20 cellular contexts compared by ENCODE assay signal in the genomic region with DNA sequence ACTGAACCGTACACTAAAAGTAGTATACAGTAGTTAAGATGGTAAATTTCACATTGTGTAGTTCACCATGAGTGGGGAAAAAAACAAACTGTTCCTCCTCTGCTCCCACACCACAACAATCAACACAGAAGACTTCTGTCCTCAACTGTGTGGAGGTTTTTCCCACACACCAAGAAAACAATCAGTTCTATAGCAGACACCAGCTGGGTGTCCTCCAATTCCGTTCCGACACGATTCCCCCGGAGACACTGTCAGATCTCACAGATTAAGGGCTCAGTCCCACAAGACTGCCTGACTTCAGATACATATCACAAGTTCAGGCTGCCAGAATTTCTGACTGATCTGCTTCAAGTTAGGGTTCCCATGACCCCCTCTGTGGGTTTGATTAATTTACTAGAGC.
"Had no signal": no experiment of that assay in that cellular context is flagged by ENCODE, and none has a peak within 500 bp of the region (broad histone marks: within the 10 kb centered on the region; RNA-seq: fewer than 3 reads in every experiment).

No MANE protein-coding gene starts in this region.

- H3K27ac ChIP-seq: ascending aorta, neutrophil, psoas muscle, sigmoid colon, upper lobe of right lung had no signal

- DNase-seq: activated CD4-positive, alpha-beta memory T cell treated with anti-CD3 and anti-CD28 coated beads for 36 hours; activated CD4-positive, alpha-beta T cell treated with anti-CD3 and anti-CD28 coated beads for 1 hour; activated effector memory CD4-positive, alpha-beta T cell treated with anti-CD3 and anti-CD28 coated beads, Interleukin-2, amount 50 U/mL, for 16 hours; activated naive CD8-positive, alpha-beta T cell treated with anti-CD3 and anti-CD28 coated beads for 36 hours; activated T-cell treated with anti-CD3 and anti-CD28 coated beads, Interleukin-2, amount 50 U/mL, for 4 hours; effector CD8-positive, alpha-beta T cell; mucosa of descending colon; naive thymus-derived CD8-positive, alpha-beta T cell; psoas muscle; sigmoid colon; stimulated activated CD4-positive, alpha-beta T cell treated with anti-CD3 and anti-CD28 coated beads, Interleukin-2, amount 100 ng/mL, for 24 hours; stimulated activated naive B cell treated with anti-CD40 and anti-IgM and Interleukin-4, amounts not matched to agents 10 μg/mL and 1 μg/mL and 100 μg/mL, for 72 hours; SW 1271; upper lobe of right lung had no signal

- ATAC-seq: activated T-cell treated with anti-CD3 and anti-CD28 coated beads, Interleukin-2, amount 50 U/mL, for 4 hours; mucosa of descending colon; naive thymus-derived CD8-positive, alpha-beta T cell; psoas muscle; stimulated activated naive B cell treated with anti-CD40 and anti-IgM and Interleukin-4, amounts not matched to agents 10 μg/mL and 1 μg/mL and 100 μg/mL, for 72 hours; upper lobe of right lung had no signal

- H3K4me3 ChIP-seq: ascending aorta, lung, mucosa of descending colon, psoas muscle, sigmoid colon, upper lobe of right lung had no signal

- FAIRE-seq: bronchial epithelial cell, colon, frontal cortex had no signal
